Comparison of ENCODE assay signal across 21 cellular contexts in genomic region chr15:42940527-42940926, GRCh38. TPM values are rescaled to one million over a fixed set of nuclear protein-coding genes. Genes with fewer than 3 reads are reported as not detected.
A peak's percentile ranks its signal among the peaks of the same experiment; 100 is the strongest.
DNase-seq lines count a peak whose midpoint lies in the region; ATAC-seq and TF ChIP-seq lines count a peak whose summit lies in the region.
"Had no signal": no experiment of that assay in that cellular context is flagged by ENCODE, and none has a peak within 500 bp of the region (broad histone marks: within the 10 kb centered on the region; RNA-seq: fewer than 3 reads in every experiment).

No MANE protein-coding gene starts in this region.

- H3K9me3 Mint-ChIP-seq in natural killer cell (no peaks in the 10 kb centered on the region), progenitor cell of endocrine pancreas (ENCODE audit: low read depth) (no peaks in the 10 kb centered on the region)
- no peaks in the 10 kb centered on the region for H3K9me3 Mint-ChIP-seq in natural killer cell treated with Interleukin-12 subunit alpha and Interleukin-12 subunit beta and Interleukin-15 and Interleukin-18, amount 100 ng/mL, for 72 hours
- no peaks in the 10 kb centered on the region for H3K9me3 Mint-ChIP-seq in central memory CD8-positive, alpha-beta T cell
- H3K9me3 Mint-ChIP-seq: GM23338 had no signal

- H3K36me3 Mint-ChIP-seq in natural killer cell (peaks cover 9% of the 10 kb centered on the region), progenitor cell of endocrine pancreas (ENCODE audit: insufficient read depth) (peaks cover 8% of the 10 kb centered on the region)
- peaks cover 9% of the 10 kb centered on the region for H3K36me3 Mint-ChIP-seq in natural killer cell treated with Interleukin-12 subunit alpha and Interleukin-12 subunit beta and Interleukin-15 and Interleukin-18, amount 100 ng/mL, for 72 hours
- peaks cover 15% of the 10 kb centered on the region for H3K36me3 Mint-ChIP-seq in central memory CD8-positive, alpha-beta T cell (ENCODE audit: insufficient read depth)

- H3K4me3 Mint-ChIP-seq in natural killer cell (no peak overlapping the region), progenitor cell of endocrine pancreas (ENCODE audit: low read depth) (no peak overlapping the region)
- no peak overlapping the region for H3K4me3 Mint-ChIP-seq in natural killer cell treated with Interleukin-12 subunit alpha and Interleukin-12 subunit beta and Interleukin-15 and Interleukin-18, amount 100 ng/mL, for 72 hours
- no peak overlapping the region for H3K4me3 Mint-ChIP-seq in central memory CD8-positive, alpha-beta T cell
- H3K4me3 Mint-ChIP-seq: B cell; CD4-positive, alpha-beta memory T cell; GM23338; H9 had no signal

- H3K4me1 Mint-ChIP-seq in natural killer cell (no peaks in the 10 kb centered on the region), progenitor cell of endocrine pancreas (ENCODE audit: low read depth) (no peaks in the 10 kb centered on the region)
- H3K4me1 Mint-ChIP-seq in natural killer cell treated with Interleukin-12 subunit alpha and Interleukin-12 subunit beta and Interleukin-15 and Interleukin-18, amount 100 ng/mL, for 72 hours (ENCODE audit: low read depth in 2 of 2), result no peaks in the 10 kb centered on the region
- H3K4me1 Mint-ChIP-seq in central memory CD8-positive, alpha-beta T cell, result no peaks in the 10 kb centered on the region
- H3K4me1 Mint-ChIP-seq: B cell; CD4-positive, alpha-beta memory T cell; GM23338; H9 had no signal

- ATAC-seq in natural killer cell (no peak), HG03521 (IDR thresholded peaks at IDR 0.05; ENCODE audit: unreplicated experiment) (no peak)
- no peak for ATAC-seq in natural killer cell treated with Interleukin-12 subunit alpha and Interleukin-12 subunit beta and Interleukin-15 and Interleukin-18, amount 100 ng/mL, for 72 hours
- ATAC-seq in central memory CD8-positive, alpha-beta T cell (replicated peaks; ENCODE audit: extremely low read depth, poor library complexity, severe bottlenecking), result no peak
- ATAC-seq: A549, GM23338, HCT116 had no signal

- DNase-seq in natural killer cell, result no peak
- DNase-seq in natural killer cell treated with Interleukin-12 subunit alpha and Interleukin-12 subunit beta and Interleukin-15 and Interleukin-18, amount 100 ng/mL, for 72 hours (ENCODE audit: low spot score), result no peak
- DNase-seq in central memory CD8-positive, alpha-beta T cell (ENCODE audit: low spot score in 2 of 2), result no peak
- DNase-seq in progenitor cell of endocrine pancreas (ENCODE audit: low spot score, unreplicated experiment), result no peak
- DNase-seq in SKM-1 (lab: John Stamatoyannopoulos, UW; ENCODE audit: unreplicated experiment), result no peak
- DNase-seq in AG20443 (ENCODE audit: low spot score), result no peak
- DNase-seq: 8988T; ACHN; C1 segment of cervical spinal cord; Calu3; CD4-positive, alpha-beta memory T cell; COR-L47; DMS53; DMS79 treated with DMSO at 0.1 percent for 48 hours; GF-D8; H9 had no signal

- H3K27me3 Mint-ChIP-seq in natural killer cell (ENCODE audit: low read depth in 2 of 2), result no peaks in the 10 kb centered on the region
- H3K27me3 Mint-ChIP-seq in natural killer cell treated with Interleukin-12 subunit alpha and Interleukin-12 subunit beta and Interleukin-15 and Interleukin-18, amount 100 ng/mL, for 72 hours, result no peaks in the 10 kb centered on the region
- no peaks in the 10 kb centered on the region for H3K27me3 Mint-ChIP-seq in central memory CD8-positive, alpha-beta T cell
- no peaks in the 10 kb centered on the region for H3K27me3 Mint-ChIP-seq in progenitor cell of endocrine pancreas
- H3K27me3 Mint-ChIP-seq: B cell; CD4-positive, alpha-beta memory T cell had no signal

- intact Hi-C loops in natural killer cell (cut with micrococcal nuclease), result no loop called here

- H3K27ac Mint-ChIP-seq in natural killer cell (peak overlapping the region; percentile 9 to 36), progenitor cell of endocrine pancreas (peak overlapping the region; percentile 38)
- H3K27ac Mint-ChIP-seq in natural killer cell treated with Interleukin-12 subunit alpha and Interleukin-12 subunit beta and Interleukin-15 and Interleukin-18, amount 100 ng/mL, for 72 hours, result no peak overlapping the region
- peak overlapping the region; percentile 45 for H3K27ac Mint-ChIP-seq in central memory CD8-positive, alpha-beta T cell (ENCODE audit: low read depth)
- H3K27ac Mint-ChIP-seq: B cell; CD4-positive, alpha-beta memory T cell; H9 had no signal

- TF ChIP-seq CTCF in natural killer cell (IDR thresholded peaks at IDR 0.05) (no peak), progenitor cell of endocrine pancreas (IDR thresholded peaks at IDR 0.05; ENCODE audit: unreplicated experiment) (no peak)

RNA-seq across cellular contexts. Expression of gene TTBK2, which starts 19.9 kb away (rescaled TPM):
- total RNA-seq in natural killer cell (10 to 100 TPM; 17.5 to 25.9 (median 25.7) TPM), progenitor cell of endocrine pancreas (18.6 and 19.5 TPM in 2 replicates)
- total RNA-seq in natural killer cell treated with Interleukin-12 subunit alpha and Interleukin-12 subunit beta and Interleukin-15 and Interleukin-18, amount 100 ng/mL, for 72 hours, result 10 to 100 TPM; 14.0 to 21.9 TPM

Comparison
In these comparisons a context has a peak if more than half of its experiments do, and no peak if none do; other contexts are left out.
1. H3K27ac Mint-ChIP-seq: peak in natural killer cell (2 of 2), central memory CD8-positive, alpha-beta T cell (single experiment) and progenitor cell of endocrine pancreas (single experiment); none in natural killer cell treated with Interleukin-12 subunit alpha and Interleukin-12 subunit beta and Interleukin-15 and Interleukin-18, amount 100 ng/mL, for 72 hours (0 of 2).